In the genomic region with DNA sequence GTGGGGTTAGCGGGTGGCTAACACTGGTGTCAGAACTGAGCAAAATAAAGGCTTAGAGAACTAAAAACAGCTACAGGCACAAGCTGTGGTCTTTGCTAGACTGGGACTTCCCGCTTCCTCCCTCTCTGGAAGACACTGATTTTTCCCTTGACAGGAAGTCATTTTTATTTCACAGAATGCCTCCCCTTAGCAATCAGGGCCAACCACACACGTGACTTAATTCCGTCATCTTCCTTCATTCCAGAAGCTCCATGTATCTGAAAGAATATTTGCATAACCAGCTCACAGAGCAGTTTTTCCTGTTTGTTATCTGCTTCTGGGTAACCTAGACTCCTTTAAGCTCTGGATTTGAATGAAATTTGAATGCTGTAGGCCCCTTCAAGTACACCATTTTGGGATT, we compare ENCODE assay signal across 22 cellular contexts.
DNase-seq lines count a peak whose midpoint lies in the region; ATAC-seq and TF ChIP-seq lines count a peak whose summit lies in the region.
"Had no signal": no experiment of that assay in that cellular context is flagged by ENCODE, and none has a peak within 500 bp of the region (broad histone marks: within the 10 kb centered on the region; RNA-seq: fewer than 3 reads in every experiment).

No MANE protein-coding gene starts in this region.

- no peak for ATAC-seq in HG02938 (IDR thresholded peaks at IDR 0.05; ENCODE audit: unreplicated experiment)
- ATAC-seq in HG03442 (IDR thresholded peaks at IDR 0.05; ENCODE audit: unreplicated experiment) = no peak
- ATAC-seq: CD8-positive, alpha-beta T cell had no signal

- H3F3A ChIP-seq in smooth muscle cell (ENCODE audit: low read depth) = no peaks in the 10 kb centered on the region

- DNase-seq in DMS53 (lab: John Stamatoyannopoulos, UW) (peak; percentile 6), DMS53 treated with DMSO at 0.1 percent for 48 hours (lab: John Stamatoyannopoulos, UW; ENCODE audit: unreplicated experiment) (no peak), NCI-H1048 (lab: John Stamatoyannopoulos, UW) (peak; percentile 79), hepatocyte (ENCODE audit: low spot score) (peak; percentile 16), smooth muscle cell (lab: John Stamatoyannopoulos, UW; ENCODE audit: unreplicated experiment) (no peak), NCI-H2227 treated with DMSO at 0.1 percent for 48 hours (lab: John Stamatoyannopoulos, UW) (no peak)
- DNase-seq: Calu3; CD8-positive, alpha-beta T cell; H9; KG1; MG63; NCI-H1092 treated with DMSO at 0.1 percent for 48 hours; NCI-H146; NCI-H2029 treated with DMSO at 0.1 percent for 48 hours; NCI-H2171 treated with DMSO at 0.1 percent for 48 hours; NCI-H446 treated with DMSO at 0.1 percent for 48 hours; NCI-H82; SHP77 had no signal

- H3K9ac ChIP-seq in smooth muscle cell (ENCODE audit: low read depth) = no peak overlapping the region

- H3K36me3 ChIP-seq in hepatocyte (replicated peaks; ENCODE audit: insufficient read depth, low read depth) (no peaks in the 10 kb centered on the region), smooth muscle cell (ENCODE audit: low read depth) (no peaks in the 10 kb centered on the region)
- H3K36me3 ChIP-seq: MG63 had no signal

- H3K79me2 ChIP-seq in hepatocyte (no peaks in the 10 kb centered on the region), smooth muscle cell (ENCODE audit: low read depth) (no peaks in the 10 kb centered on the region)

- 79% methylated on average over 4 of the region's 4 CpGs for WGBS in hepatocyte (ENCODE audit: low lambda C conversion rate, missing lambda C conversion rate)
- 62% methylated on average over 4 of the region's 4 CpGs for whole genome bisulfite sequencing in smooth muscle cell (ENCODE audit: low lambda C conversion rate)

- H3K27me3 ChIP-seq in hepatocyte = no peaks in the 10 kb centered on the region
- H3K27me3 ChIP-seq in smooth muscle cell (ENCODE audit: low read depth) = no peaks in the 10 kb centered on the region
- H3K27me3 ChIP-seq: MG63 had no signal

- H4K20me1 ChIP-seq in hepatocyte (ENCODE audit: insufficient read depth, poor library complexity, severe bottlenecking) = no peaks in the 10 kb centered on the region
- H4K20me1 ChIP-seq in smooth muscle cell (ENCODE audit: low read depth) = no peaks in the 10 kb centered on the region

- H3K27ac ChIP-seq in hepatocyte (no peak overlapping the region), smooth muscle cell (ENCODE audit: low read depth) (peak overlapping the region; percentile 39)
- H3K27ac ChIP-seq: 22Rv1, SK-N-MC had no signal

- H3K4me1 ChIP-seq in hepatocyte (ENCODE audit: insufficient read depth) = no peaks in the 10 kb centered on the region
- no peaks in the 10 kb centered on the region for H3K4me1 ChIP-seq in smooth muscle cell (ENCODE audit: low read depth)

- H2AFZ ChIP-seq in hepatocyte = no peak overlapping the region
- peak overlapping the region; percentile 39 for H2AFZ ChIP-seq in smooth muscle cell (ENCODE audit: low read depth)

- H3K4me3 ChIP-seq in hepatocyte (no peak overlapping the region), smooth muscle cell (no peak overlapping the region)
- H3K4me3 ChIP-seq: MG63, SK-N-MC had no signal

- H3K9me3 ChIP-seq in hepatocyte (ENCODE audit: low read depth) = no peaks in the 10 kb centered on the region
- no peaks in the 10 kb centered on the region for H3K9me3 ChIP-seq in smooth muscle cell (replicated peaks; ENCODE audit: low read depth)
- H3K9me3 ChIP-seq: MG63 had no signal

- H3K4me2 ChIP-seq in hepatocyte (no peak overlapping the region), smooth muscle cell (no peak overlapping the region)

- no peaks in the 10 kb centered on the region for H3K9me2 ChIP-seq in hepatocyte (replicated peaks; ENCODE audit: insufficient read depth)

- TF ChIP-seq CTCF in hepatocyte (IDR thresholded peaks at IDR 0.05; ENCODE audit: poor library complexity) (no peak), smooth muscle cell (IDR thresholded peaks at IDR 0.05; ENCODE audit: borderline replicate concordance, insufficient read depth, poor library complexity, severe bottlenecking) (no peak)

Comparison
In these comparisons a context has a peak if more than half of its experiments do, and no peak if none do; other contexts are left out.
1. DNase-seq: peak in DMS53 (single experiment), NCI-H1048 (single experiment) and hepatocyte (single experiment); none in DMS53 treated with DMSO at 0.1 percent for 48 hours (single experiment), smooth muscle cell (single experiment) and NCI-H2227 treated with DMSO at 0.1 percent for 48 hours (single experiment).